1 cellular context compared by ENCODE assay signal in the genomic region with DNA sequence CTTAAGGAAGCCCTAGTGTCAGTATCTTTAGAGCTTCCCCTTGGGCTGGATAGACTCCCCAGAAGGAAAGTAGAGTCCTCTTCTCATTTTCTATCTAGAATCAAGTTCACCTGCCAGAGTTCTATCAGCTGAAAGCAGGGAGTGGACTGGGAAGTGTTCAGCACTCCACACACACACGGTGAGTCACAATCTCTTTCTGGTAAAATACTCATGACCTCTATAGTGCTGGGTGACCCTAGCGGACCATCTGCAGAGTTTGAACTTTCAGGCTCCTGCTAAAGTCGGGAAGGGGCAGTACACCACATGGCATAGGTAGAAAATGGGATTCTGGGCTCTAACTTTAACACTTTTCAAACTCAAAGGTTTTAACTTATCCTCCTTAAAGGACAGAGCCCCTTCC.
A peak's percentile ranks its signal among the peaks of the same experiment; 100 is the strongest.
TF ChIP-seq lines count a peak whose summit lies in the region.

No MANE protein-coding gene starts in this region.

TF ChIP-seq in HepG2, 621 proteins besides CTCF, POLR2A, EP300 and RAD21 (continued from another document and continues in another):
- TF ChIP-seq, protein P1, sequence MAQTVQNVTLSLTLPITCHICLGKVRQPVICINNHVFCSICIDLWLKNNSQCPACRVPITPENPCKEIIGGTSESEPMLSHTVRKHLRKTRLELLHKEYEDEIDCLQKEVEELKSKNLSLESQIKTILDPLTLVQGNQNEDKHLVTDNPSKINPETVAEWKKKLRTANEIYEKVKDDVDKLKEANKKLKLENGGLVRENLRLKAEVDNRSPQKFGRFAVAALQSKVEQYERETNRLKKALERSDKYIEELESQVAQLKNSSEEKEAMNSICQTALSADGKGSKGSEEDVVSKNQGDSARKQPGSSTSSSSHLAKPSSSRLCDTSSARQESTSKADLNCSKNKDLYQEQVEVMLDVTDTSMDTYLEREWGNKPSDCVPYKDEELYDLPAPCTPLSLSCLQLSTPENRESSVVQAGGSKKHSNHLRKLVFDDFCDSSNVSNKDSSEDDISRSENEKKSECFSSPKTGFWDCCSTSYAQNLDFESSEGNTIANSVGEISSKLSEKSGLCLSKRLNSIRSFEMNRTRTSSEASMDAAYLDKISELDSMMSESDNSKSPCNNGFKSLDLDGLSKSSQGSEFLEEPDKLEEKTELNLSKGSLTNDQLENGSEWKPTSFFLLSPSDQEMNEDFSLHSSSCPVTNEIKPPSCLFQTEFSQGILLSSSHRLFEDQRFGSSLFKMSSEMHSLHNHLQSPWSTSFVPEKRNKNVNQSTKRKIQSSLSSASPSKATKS (CRISPR knock-in tag; IDR thresholded peaks at IDR 0.05), result no peak
- no peak for TF ChIP-seq ZNF143 (CRISPR knock-in tag; IDR thresholded peaks at IDR 0.05)
- TF ChIP-seq, protein P2, sequence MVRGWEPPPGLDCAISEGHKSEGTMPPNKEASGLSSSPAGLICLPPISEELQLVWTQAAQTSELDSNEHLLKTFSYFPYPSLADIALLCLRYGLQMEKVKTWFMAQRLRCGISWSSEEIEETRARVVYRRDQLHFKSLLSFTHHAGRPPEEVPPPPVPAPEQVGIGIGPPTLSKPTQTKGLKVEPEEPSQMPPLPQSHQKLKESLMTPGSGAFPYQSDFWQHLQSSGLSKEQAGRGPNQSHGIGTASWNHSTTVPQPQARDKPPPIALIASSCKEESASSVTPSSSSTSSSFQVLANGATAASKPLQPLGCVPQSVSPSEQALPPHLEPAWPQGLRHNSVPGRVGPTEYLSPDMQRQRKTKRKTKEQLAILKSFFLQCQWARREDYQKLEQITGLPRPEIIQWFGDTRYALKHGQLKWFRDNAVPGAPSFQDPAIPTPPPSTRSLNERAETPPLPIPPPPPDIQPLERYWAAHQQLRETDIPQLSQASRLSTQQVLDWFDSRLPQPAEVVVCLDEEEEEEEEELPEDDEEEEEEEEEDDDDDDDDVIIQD (CRISPR knock-in tag; IDR thresholded peaks at IDR 0.05; ENCODE audit: low read depth), result peak; percentile 58; the same call in 1 of the 2 replicates
- no peak for TF ChIP-seq NCOA5 (CRISPR knock-in tag; IDR thresholded peaks at IDR 0.05)
- no peak; the same call in 1 of the 2 replicates for TF ChIP-seq SOX5 (CRISPR knock-in tag; IDR thresholded peaks at IDR 0.05; ENCODE audit: borderline replicate concordance)
- TF ChIP-seq, protein P3, sequence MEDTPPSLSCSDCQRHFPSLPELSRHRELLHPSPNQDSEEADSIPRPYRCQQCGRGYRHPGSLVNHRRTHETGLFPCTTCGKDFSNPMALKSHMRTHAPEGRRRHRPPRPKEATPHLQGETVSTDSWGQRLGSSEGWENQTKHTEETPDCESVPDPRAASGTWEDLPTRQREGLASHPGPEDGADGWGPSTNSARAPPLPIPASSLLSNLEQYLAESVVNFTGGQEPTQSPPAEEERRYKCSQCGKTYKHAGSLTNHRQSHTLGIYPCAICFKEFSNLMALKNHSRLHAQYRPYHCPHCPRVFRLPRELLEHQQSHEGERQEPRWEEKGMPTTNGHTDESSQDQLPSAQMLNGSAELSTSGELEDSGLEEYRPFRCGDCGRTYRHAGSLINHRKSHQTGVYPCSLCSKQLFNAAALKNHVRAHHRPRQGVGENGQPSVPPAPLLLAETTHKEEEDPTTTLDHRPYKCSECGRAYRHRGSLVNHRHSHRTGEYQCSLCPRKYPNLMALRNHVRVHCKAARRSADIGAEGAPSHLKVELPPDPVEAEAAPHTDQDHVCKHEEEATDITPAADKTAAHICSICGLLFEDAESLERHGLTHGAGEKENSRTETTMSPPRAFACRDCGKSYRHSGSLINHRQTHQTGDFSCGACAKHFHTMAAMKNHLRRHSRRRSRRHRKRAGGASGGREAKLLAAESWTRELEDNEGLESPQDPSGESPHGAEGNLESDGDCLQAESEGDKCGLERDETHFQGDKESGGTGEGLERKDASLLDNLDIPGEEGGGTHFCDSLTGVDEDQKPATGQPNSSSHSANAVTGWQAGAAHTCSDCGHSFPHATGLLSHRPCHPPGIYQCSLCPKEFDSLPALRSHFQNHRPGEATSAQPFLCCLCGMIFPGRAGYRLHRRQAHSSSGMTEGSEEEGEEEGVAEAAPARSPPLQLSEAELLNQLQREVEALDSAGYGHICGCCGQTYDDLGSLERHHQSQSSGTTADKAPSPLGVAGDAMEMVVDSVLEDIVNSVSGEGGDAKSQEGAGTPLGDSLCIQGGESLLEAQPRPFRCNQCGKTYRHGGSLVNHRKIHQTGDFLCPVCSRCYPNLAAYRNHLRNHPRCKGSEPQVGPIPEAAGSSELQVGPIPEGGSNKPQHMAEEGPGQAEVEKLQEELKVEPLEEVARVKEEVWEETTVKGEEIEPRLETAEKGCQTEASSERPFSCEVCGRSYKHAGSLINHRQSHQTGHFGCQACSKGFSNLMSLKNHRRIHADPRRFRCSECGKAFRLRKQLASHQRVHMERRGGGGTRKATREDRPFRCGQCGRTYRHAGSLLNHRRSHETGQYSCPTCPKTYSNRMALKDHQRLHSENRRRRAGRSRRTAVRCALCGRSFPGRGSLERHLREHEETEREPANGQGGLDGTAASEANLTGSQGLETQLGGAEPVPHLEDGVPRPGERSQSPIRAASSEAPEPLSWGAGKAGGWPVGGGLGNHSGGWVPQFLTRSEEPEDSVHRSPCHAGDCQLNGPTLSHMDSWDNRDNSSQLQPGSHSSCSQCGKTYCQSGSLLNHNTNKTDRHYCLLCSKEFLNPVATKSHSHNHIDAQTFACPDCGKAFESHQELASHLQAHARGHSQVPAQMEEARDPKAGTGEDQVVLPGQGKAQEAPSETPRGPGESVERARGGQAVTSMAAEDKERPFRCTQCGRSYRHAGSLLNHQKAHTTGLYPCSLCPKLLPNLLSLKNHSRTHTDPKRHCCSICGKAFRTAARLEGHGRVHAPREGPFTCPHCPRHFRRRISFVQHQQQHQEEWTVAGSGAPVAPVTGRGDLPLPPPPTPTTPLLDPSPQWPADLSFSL (CRISPR knock-in tag; IDR thresholded peaks at IDR 0.05), result peak; percentile 55; the same call in 1 of the 2 replicates
- TF ChIP-seq, protein P4, sequence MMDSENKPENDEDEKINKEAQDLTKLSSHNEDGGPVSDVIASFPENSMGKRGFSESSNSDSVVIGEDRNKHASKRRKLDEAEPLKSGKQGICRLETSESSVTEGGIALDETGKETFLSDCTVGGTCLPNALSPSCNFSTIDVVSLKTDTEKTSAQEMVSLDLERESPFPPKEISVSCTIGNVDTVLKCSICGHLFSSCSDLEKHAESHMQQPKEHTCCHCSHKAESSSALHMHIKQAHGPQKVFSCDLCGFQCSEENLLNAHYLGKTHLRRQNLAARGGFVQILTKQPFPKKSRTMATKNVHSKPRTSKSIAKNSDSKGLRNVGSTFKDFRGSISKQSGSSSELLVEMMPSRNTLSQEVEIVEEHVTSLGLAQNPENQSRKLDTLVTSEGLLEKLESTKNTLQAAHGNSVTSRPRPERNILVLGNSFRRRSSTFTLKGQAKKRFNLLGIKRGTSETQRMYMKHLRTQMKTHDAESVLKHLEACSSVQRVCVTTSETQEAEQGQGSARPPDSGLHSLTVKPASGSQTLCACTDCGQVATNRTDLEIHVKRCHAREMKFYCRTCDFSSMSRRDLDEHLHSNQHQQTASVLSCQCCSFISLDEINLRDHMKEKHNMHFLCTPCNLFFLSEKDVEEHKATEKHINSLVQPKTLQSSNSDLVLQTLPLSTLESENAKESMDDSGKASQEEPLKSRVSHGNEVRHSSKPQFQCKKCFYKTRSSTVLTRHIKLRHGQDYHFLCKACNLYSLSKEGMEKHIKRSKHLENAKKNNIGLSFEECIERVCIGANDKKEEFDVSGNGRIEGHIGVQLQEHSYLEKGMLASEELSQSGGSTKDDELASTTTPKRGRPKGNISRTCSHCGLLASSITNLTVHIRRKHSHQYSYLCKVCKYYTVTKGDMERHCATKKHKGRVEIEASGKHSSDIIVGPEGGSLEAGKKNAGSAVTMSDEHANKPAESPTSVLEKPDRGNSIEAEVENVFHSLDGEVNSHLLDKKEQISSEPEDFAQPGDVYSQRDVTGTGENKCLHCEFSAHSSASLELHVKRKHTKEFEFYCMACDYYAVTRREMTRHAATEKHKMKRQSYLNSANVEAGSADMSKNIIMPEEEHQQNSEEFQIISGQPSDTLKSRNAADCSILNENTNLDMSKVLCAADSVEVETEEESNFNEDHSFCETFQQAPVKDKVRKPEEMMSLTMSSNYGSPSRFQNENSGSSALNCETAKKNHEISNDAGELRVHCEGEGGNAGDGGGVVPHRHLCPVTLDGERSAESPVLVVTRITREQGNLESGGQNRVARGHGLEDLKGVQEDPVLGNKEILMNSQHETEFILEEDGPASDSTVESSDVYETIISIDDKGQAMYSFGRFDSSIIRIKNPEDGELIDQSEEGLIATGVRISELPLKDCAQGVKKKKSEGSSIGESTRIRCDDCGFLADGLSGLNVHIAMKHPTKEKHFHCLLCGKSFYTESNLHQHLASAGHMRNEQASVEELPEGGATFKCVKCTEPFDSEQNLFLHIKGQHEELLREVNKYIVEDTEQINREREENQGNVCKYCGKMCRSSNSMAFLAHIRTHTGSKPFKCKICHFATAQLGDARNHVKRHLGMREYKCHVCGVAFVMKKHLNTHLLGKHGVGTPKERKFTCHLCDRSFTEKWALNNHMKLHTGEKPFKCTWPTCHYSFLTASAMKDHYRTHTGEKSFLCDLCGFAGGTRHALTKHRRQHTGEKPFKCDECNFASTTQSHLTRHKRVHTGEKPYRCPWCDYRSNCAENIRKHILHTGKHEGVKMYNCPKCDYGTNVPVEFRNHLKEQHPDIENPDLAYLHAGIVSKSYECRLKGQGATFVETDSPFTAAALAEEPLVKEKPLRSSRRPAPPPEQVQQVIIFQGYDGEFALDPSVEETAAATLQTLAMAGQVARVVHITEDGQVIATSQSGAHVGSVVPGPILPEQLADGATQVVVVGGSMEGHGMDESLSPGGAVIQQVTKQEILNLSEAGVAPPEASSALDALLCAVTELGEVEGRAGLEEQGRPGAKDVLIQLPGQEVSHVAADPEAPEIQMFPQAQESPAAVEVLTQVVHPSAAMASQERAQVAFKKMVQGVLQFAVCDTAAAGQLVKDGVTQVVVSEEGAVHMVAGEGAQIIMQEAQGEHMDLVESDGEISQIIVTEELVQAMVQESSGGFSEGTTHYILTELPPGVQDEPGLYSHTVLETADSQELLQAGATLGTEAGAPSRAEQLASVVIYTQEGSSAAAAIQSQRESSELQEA (CRISPR knock-in tag; IDR thresholded peaks at IDR 0.05; ENCODE audit: not compliant biosample characterization), result no peak
- no peak for TF ChIP-seq MTA3 (CRISPR knock-in tag; IDR thresholded peaks at IDR 0.05)
- no peak for TF ChIP-seq ZFP41 (CRISPR knock-in tag; IDR thresholded peaks at IDR 0.05; ENCODE audit: borderline replicate concordance)
- TF ChIP-seq, protein P5, sequence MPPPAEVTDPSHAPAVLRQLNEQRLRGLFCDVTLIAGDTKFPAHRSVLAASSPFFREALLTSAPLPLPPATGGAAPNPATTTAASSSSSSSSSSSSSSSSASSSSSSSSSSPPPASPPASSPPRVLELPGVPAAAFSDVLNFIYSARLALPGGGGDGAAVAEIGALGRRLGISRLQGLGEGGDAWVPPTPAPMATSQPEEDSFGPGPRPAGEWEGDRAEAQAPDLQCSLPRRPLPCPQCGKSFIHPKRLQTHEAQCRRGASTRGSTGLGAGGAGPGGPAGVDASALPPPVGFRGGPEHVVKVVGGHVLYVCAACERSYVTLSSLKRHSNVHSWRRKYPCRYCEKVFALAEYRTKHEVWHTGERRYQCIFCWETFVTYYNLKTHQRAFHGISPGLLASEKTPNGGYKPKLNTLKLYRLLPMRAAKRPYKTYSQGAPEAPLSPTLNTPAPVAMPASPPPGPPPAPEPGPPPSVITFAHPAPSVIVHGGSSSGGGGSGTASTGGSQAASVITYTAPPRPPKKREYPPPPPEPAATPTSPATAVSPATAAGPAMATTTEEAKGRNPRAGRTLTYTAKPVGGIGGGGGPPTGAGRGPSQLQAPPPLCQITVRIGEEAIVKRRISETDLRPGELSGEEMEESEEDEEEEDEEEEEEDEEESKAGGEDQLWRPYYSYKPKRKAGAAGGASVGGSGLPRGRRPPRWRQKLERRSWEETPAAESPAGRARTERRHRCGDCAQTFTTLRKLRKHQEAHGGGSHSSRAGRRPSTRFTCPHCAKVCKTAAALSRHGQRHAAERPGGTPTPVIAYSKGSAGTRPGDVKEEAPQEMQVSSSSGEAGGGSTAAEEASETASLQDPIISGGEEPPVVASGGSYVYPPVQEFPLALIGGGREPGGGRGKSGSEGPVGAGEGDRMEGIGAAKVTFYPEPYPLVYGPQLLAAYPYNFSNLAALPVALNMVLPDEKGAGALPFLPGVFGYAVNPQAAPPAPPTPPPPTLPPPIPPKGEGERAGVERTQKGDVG (CRISPR knock-in tag; IDR thresholded peaks at IDR 0.05; ENCODE audit: borderline replicate concordance), result peak; percentile 50; the same call in 1 of the 2 replicates
- no peak for TF ChIP-seq REXO4 (CRISPR knock-in tag; IDR thresholded peaks at IDR 0.05; ENCODE audit: borderline replicate concordance)
- TF ChIP-seq TP53 (CRISPR knock-in tag; conservative IDR thresholded peaks at IDR 0.05), result no peak
- TF ChIP-seq WIZ (CRISPR knock-in tag; IDR thresholded peaks at IDR 0.05), result no peak
- TF ChIP-seq ZBTB38 (CRISPR knock-in tag; IDR thresholded peaks at IDR 0.05), result peak; percentile 98
- TF ChIP-seq NBN (conservative IDR thresholded peaks at IDR 0.05), result no peak
- TF ChIP-seq ZBTB21 (CRISPR knock-in tag; IDR thresholded peaks at IDR 0.05), result no peak
- TF ChIP-seq GTF2F1 (IDR thresholded peaks at IDR 0.05; ENCODE audit: low read length), result no peak
- no peak for TF ChIP-seq NR3C1 (CRISPR knock-in tag; IDR thresholded peaks at IDR 0.05)
- no peak for TF ChIP-seq SMAD1 (CRISPR knock-in tag; IDR thresholded peaks at IDR 0.05; ENCODE audit: borderline replicate concordance, low read depth)
- TF ChIP-seq ZSCAN20 (CRISPR knock-in tag; IDR thresholded peaks at IDR 0.05; ENCODE audit: borderline replicate concordance), result no peak
- no peak for TF ChIP-seq CHD2 (IDR thresholded peaks at IDR 0.05; ENCODE audit: low read depth, low read length)
- no peak for TF ChIP-seq FOXA3 (CRISPR knock-in tag; IDR thresholded peaks at IDR 0.05)
- no peak for TF ChIP-seq DNMT3B (CRISPR knock-in tag; conservative IDR thresholded peaks at IDR 0.05)
- TF ChIP-seq, protein P6, sequence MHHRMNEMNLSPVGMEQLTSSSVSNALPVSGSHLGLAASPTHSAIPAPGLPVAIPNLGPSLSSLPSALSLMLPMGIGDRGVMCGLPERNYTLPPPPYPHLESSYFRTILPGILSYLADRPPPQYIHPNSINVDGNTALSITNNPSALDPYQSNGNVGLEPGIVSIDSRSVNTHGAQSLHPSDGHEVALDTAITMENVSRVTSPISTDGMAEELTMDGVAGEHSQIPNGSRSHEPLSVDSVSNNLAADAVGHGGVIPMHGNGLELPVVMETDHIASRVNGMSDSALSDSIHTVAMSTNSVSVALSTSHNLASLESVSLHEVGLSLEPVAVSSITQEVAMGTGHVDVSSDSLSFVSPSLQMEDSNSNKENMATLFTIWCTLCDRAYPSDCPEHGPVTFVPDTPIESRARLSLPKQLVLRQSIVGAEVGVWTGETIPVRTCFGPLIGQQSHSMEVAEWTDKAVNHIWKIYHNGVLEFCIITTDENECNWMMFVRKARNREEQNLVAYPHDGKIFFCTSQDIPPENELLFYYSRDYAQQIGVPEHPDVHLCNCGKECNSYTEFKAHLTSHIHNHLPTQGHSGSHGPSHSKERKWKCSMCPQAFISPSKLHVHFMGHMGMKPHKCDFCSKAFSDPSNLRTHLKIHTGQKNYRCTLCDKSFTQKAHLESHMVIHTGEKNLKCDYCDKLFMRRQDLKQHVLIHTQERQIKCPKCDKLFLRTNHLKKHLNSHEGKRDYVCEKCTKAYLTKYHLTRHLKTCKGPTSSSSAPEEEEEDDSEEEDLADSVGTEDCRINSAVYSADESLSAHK (CRISPR knock-in tag; IDR thresholded peaks at IDR 0.05; ENCODE audit: borderline replicate concordance), result no peak
- TF ChIP-seq SNAI1 (CRISPR knock-in tag; IDR thresholded peaks at IDR 0.05; ENCODE audit: borderline replicate concordance), result no peak
